ENCODE assay signal across 29 cellular contexts in the genomic region with DNA sequence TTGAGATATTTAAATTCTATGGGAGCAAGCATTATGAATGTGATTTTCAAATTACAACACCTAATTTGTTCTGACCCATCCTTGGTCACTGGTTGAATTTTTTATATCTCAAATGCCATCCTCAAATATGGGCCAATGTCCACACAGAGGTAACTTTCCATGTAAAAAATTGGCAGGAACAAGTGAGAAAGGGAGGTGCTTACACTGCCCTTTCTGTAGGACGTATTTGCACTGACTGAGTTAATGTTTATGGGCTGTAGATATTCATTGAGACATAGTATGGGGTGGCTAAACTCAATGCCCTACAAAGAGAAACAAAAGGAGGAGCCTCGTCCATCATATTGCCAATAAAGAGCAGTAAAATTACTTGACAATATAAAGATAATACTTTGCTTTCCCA.
"Had no signal": no experiment of that assay in that cellular context is flagged by ENCODE, and none has a peak within 500 bp of the region (broad histone marks: within the 10 kb centered on the region; RNA-seq: fewer than 3 reads in every experiment).

No MANE protein-coding gene starts in this region.

- H3K9me3 ChIP-seq: ascending aorta, breast epithelium, colonic mucosa, esophagus squamous epithelium had no signal

- FAIRE-seq: endometrium, endothelial cell of umbilical vein, frontal cortex had no signal

- H3K4me3 ChIP-seq: ascending aorta, breast epithelium, cardiac muscle cell, colonic mucosa, esophagus squamous epithelium had no signal

- H3K36me3 ChIP-seq: ascending aorta, breast epithelium, cardiac muscle cell, colonic mucosa, esophagus squamous epithelium had no signal

- H3K27ac ChIP-seq: ascending aorta, breast epithelium, cardiac muscle cell, colonic mucosa, epithelial cell of prostate, esophagus squamous epithelium had no signal

- H3K27me3 ChIP-seq: ascending aorta, breast epithelium, cardiac muscle cell, colonic mucosa, esophagus squamous epithelium had no signal

- DNase-seq: activated CD4-positive, alpha-beta memory T cell treated with anti-CD3 and anti-CD28 coated beads for 36 hours; activated CD4-positive, alpha-beta T cell treated with anti-CD3 and anti-CD28 coated beads for 36 hours; activated CD4-positive, alpha-beta T cell treated with anti-CD3 and anti-CD28 coated beads, Interleukin-2, amount 10 ng/mL, durations not matched to agents 24 days and 14 days; activated CD4-positive, CD25-positive, alpha-beta regulatory T cell; activated CD4-positive, CD25-positive, alpha-beta regulatory T cell treated with anti-CD3 and anti-CD28 coated beads, Interleukin-2, amount 50 U/mL, for 72 hours; activated CD8-positive, alpha-beta memory T cell treated with anti-CD3 and anti-CD28 coated beads, Interleukin-2, amount 10 ng/mL, durations not matched to agents 7 days and 5 days; activated CD8-positive, alpha-beta memory T cell treated with anti-CD3 and anti-CD28 coated beads, Interleukin-2, amount 50 U/mL, for 4 hours; activated CD8-positive, alpha-beta T cell treated with anti-CD3 and anti-CD28 coated beads, Interleukin-2, amount 10 ng/mL, durations not matched to agents 7 days and 5 days; activated effector memory CD4-positive, alpha-beta T cell treated with anti-CD3 and anti-CD28 coated beads, Interleukin-2, amount 50 U/mL, for 16 hours; activated naive CD4-positive, alpha-beta T cell; activated naive CD4-positive, alpha-beta T cell treated with anti-CD3 and anti-CD28 coated beads, Interleukin-2, amount 10 ng/mL, durations not matched to agents 7 days and 5 days; activated naive CD8-positive, alpha-beta T cell treated with anti-CD3 and anti-CD28 coated beads, Interleukin-2, amount 10 ng/mL, durations not matched to agents 7 days and 5 days; activated T-cell treated with anti-CD3 and anti-CD28 coated beads, Interleukin-2, amount 50 U/mL, for 1 hour; activated T-cell treated with anti-CD3 and anti-CD28 coated beads, Interleukin-2, amount 50 U/mL, for 48 hours; central memory CD4-positive, alpha-beta T cell; cerebellar nuclear complex; colonic mucosa; effector CD8-positive, alpha-beta T cell; esophagus squamous epithelium; head of caudate nucleus; T-helper 2 cell had no signal

- ATAC-seq: activated CD4-positive, alpha-beta T cell treated with anti-CD3 and anti-CD28 coated beads for 36 hours; activated CD8-positive, alpha-beta memory T cell treated with anti-CD3 and anti-CD28 coated beads, Interleukin-2, amount 10 ng/mL, durations not matched to agents 7 days and 5 days; activated CD8-positive, alpha-beta T cell treated with anti-CD3 and anti-CD28 coated beads, Interleukin-2, amount 10 ng/mL, durations not matched to agents 7 days and 5 days; activated naive CD4-positive, alpha-beta T cell treated with anti-CD3 and anti-CD28 coated beads, Interleukin-2, amount 50 U/mL, for 72 hours had no signal

- H3K4me1 ChIP-seq: ascending aorta, breast epithelium, colonic mucosa, esophagus squamous epithelium had no signal
